ENCODE assay signal across 17 cellular contexts in genomic region chr20:23344336-23344735, GRCh38.
"Had no signal": no experiment of that assay in that cellular context is flagged by ENCODE, and none has a peak within 500 bp of the region (broad histone marks: within the 10 kb centered on the region; RNA-seq: fewer than 3 reads in every experiment).

No MANE protein-coding gene starts in this region.

- ATAC-seq: gastrocnemius medialis; heart right ventricle; left lobe of liver; naive thymus-derived CD4-positive, alpha-beta T cell had no signal

- H3K36me3 ChIP-seq: esophagus muscularis mucosa, gastrocnemius medialis, heart right ventricle, neutrophil had no signal

- DNase-seq: cortex of kidney; dorsolateral prefrontal cortex; effector CD8-positive, alpha-beta T cell; gastrocnemius medialis; heart right ventricle; mammary epithelial cell; naive thymus-derived CD4-positive, alpha-beta T cell; nephron progenitor cell; posterior cingulate gyrus; small intestine; stimulated activated CD4-positive, alpha-beta T cell treated with anti-CD3 and anti-CD28 coated beads, Interleukin-12 subunit alpha, Interleukin-12 subunit beta, amount 100 ng/mL, for 4 hours; stimulated activated CD4-positive, alpha-beta T cell treated with anti-CD3 and anti-CD28 coated beads, Interleukin-2, amount 100 ng/mL, for 48 hours; stimulated activated naive CD4-positive, alpha-beta T cell treated with Interleukin-2 at 50 U/mL for 16 hours; trophoblast cell had no signal

- H3K4me3 ChIP-seq: dorsolateral prefrontal cortex, esophagus muscularis mucosa, gastrocnemius medialis, heart right ventricle had no signal

- H3K27ac ChIP-seq: dorsolateral prefrontal cortex, esophagus muscularis mucosa, gastrocnemius medialis, heart right ventricle, neutrophil had no signal

- H3K27me3 ChIP-seq: dorsolateral prefrontal cortex, esophagus muscularis mucosa, gastrocnemius medialis, heart right ventricle, neutrophil had no signal

- H3K9me3 ChIP-seq: esophagus muscularis mucosa, gastrocnemius medialis, neutrophil had no signal
